Comparison of ENCODE assay signal across 3 cellular contexts in the genomic region with DNA sequence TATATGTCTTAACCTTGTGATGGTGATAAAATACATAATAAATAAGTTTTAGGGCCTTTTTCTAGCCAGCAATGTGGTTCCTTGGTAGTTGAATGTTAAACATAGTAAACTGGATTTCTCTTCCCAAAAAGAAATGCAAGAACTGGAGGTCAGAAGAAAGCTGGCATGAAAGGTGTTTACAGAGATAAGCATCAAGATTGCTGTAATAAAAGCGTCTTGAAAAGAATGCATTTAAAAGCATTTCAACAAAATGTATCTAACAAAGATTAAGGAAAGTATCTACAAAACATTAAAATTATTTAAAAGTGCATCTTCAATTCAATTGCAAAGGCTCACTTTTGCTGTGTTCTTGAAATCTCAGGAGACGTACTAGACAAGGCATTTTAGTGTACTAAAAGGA.
"Had no signal": no experiment of that assay in that cellular context is flagged by ENCODE, and none has a peak within 500 bp of the region (broad histone marks: within the 10 kb centered on the region; RNA-seq: fewer than 3 reads in every experiment).

No MANE protein-coding gene starts in this region.

- H3K4me3 ChIP-seq: GM12878 had no signal

- DNase-seq: GDM1, GF-D8 had no signal

- ATAC-seq: GM12878 had no signal
